7 cellular contexts compared by ENCODE assay signal in the genomic region with DNA sequence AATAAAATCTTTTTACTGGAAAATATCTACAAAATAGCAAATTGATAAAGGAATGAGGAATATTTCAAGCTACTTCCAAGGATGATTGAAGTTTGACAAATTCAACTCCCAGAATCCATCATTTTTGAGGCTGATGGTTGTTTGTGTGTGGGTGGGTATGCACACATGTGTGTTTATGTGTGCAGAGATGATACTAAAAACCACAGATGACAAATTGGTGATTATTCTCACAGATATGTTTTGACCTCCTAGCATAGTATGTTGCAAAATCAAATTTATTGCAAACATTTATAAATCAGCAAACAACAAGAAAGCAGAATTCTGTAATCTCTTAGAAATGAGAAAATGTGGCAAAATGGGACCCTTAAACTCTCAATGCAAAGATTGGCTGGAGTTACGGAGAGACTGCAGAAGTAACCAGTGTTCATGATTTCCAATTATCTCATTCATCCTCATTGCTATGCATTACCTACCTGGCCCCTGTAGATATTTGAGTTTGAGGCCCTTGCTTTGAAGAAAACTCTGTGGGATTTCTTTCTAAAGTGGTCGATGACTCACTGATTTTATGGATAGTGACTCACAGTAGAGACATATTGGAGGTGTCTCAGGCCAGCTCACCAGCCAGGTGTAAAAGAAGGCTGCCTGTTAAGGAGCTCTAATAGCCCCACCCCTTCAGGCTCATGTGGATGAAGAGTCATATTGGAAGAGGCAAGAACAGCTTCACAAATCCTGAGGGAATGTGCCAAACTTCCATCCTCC. TPM values are rescaled to one million over a fixed set of nuclear protein-coding genes. Genes with fewer than 3 reads are reported as not detected.
DNase-seq lines count a peak whose midpoint lies in the region; ATAC-seq and TF ChIP-seq lines count a peak whose summit lies in the region.

No MANE protein-coding gene starts in this region.

- no peak for ATAC-seq in GM19455 (IDR thresholded peaks at IDR 0.05; ENCODE audit: unreplicated experiment)

- no peak for TF ChIP-seq CTCF in foreskin fibroblast (IDR thresholded peaks at IDR 0.05; ENCODE audit: low read depth, low read length)

- intact Hi-C loops in activated CD4-positive, alpha-beta T cell treated with anti-CD3 and anti-CD28 coated beads, Interleukin-2, amount 10 ng/mL, durations not matched to agents 24 days and 14 days (cut with micrococcal nuclease): loop anchor here (1.0 kb wide), 4 partner anchors 33 to 112 kb away; no protein-coding TSS in a partner anchor

- H3K4me1 Mint-ChIP-seq in activated CD4-positive, alpha-beta T cell treated with anti-CD3 and anti-CD28 coated beads, Interleukin-2, amount 10 ng/mL, durations not matched to agents 24 days and 14 days: peaks cover 45% of the 10 kb centered on the region

- DNase-seq in HS-5 (ENCODE audit: low read depth) (peak; percentile 85), foreskin fibroblast (peak; percentile 80 to 88), Kasumi-1 (lab: John Stamatoyannopoulos, UW) (no peak), NCI-H2081 (lab: John Stamatoyannopoulos, UW) (no peak)
- peak; percentile 73 for DNase-seq in activated CD4-positive, alpha-beta T cell treated with anti-CD3 and anti-CD28 coated beads, Interleukin-2, amount 10 ng/mL, durations not matched to agents 24 days and 14 days
- peak; percentile 4 to 23 for DNase-seq in stimulated activated CD8-positive, alpha-beta memory T cell treated with anti-CD3 and anti-CD28 coated beads, Interleukin-15, amount 100 ng/mL, for 4 hours (ENCODE audit: low read depth in 2 of 2)

- no peaks in the 10 kb centered on the region for H3K36me3 Mint-ChIP-seq in activated CD4-positive, alpha-beta T cell treated with anti-CD3 and anti-CD28 coated beads, Interleukin-2, amount 10 ng/mL, durations not matched to agents 24 days and 14 days (ENCODE audit: low read depth)

- H3K4me3 Mint-ChIP-seq in activated CD4-positive, alpha-beta T cell treated with anti-CD3 and anti-CD28 coated beads, Interleukin-2, amount 10 ng/mL, durations not matched to agents 24 days and 14 days: peak overlapping the region; percentile 58

- H3K9me3 Mint-ChIP-seq in activated CD4-positive, alpha-beta T cell treated with anti-CD3 and anti-CD28 coated beads, Interleukin-2, amount 10 ng/mL, durations not matched to agents 24 days and 14 days: peaks cover 11% of the 10 kb centered on the region

- peak overlapping the region; percentile 82 for H3K27ac Mint-ChIP-seq in activated CD4-positive, alpha-beta T cell treated with anti-CD3 and anti-CD28 coated beads, Interleukin-2, amount 10 ng/mL, durations not matched to agents 24 days and 14 days

- no peaks in the 10 kb centered on the region for H3K27me3 Mint-ChIP-seq in activated CD4-positive, alpha-beta T cell treated with anti-CD3 and anti-CD28 coated beads, Interleukin-2, amount 10 ng/mL, durations not matched to agents 24 days and 14 days

- H3K4me3 ChIP-seq in foreskin fibroblast (ENCODE audit: low read depth in 1 of 2, low read length in 2 of 2): no peak overlapping the region

RNA-seq across cellular contexts. Expression of a gene that starts 44.6 kb away (rescaled TPM):
- total RNA-seq in activated CD4-positive, alpha-beta T cell treated with anti-CD3 and anti-CD28 coated beads, Interleukin-2, amount 10 ng/mL, durations not matched to agents 24 days and 14 days: not detected in 2 replicates

Comparison
In these comparisons a context has a peak if more than half of its experiments do, and no peak if none do; other contexts are left out.
1. DNase-seq: peak in HS-5 (single experiment), activated CD4-positive, alpha-beta T cell treated with anti-CD3 and anti-CD28 coated beads, Interleukin-2, amount 10 ng/mL, durations not matched to agents 24 days and 14 days (single experiment), foreskin fibroblast (2 of 2) and stimulated activated CD8-positive, alpha-beta memory T cell treated with anti-CD3 and anti-CD28 coated beads, Interleukin-15, amount 100 ng/mL, for 4 hours (2 of 2); none in Kasumi-1 (0 of 2) and NCI-H2081 (0 of 2).